1 cellular context compared by ENCODE assay signal in the genomic region with DNA sequence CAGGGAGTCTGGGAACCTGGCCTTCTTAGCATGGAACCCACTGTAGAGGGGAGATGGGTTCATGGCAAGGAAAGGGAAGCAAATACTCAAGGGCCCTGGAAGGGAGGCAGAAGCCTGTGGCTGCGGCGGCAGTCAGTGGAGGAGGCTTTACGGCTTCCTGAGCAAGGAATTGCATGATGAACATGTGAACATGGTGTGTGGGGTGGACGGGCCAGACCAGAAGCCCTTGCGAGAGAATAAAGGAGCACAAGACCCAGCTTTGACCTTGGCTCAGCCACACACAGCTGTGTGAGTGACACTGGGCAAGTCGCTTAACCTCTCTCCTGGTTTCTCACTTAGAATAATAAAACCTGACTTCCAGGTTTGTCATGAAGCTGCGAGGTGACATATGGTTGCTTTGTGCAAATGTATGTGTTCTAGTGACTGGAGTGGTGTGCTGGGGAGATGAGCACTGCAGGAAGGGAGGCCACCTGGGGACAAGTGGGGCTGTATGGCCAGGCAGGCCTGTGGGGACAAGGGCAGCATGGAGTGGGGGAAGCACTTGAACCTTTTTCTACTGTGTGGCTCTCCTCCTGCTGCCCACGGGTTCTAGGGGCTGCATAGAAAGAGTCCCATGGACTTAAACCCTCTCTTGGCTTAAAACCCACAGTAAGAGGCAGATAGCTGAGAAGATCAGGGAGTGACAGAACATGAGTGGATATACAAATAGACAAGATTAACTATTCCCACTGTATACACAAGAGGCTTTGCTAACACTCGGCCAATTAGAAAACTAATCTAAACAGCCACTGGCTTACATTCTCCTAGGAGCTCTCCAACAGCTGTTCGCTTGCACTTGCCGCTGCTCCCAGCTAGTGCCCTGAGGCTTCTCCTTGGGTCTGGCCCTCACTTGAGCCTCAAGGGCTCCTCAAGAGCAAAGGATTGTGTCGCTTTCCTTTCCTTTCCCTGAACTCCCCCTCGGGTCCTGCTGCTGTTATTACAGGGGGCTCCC.
TF ChIP-seq lines count a peak whose summit lies in the region.

No MANE protein-coding gene starts in this region.

TF ChIP-seq in WTC11, 78 proteins besides CTCF, POLR2A, EP300 and RAD21:
- TF ChIP-seq, protein P1, sequence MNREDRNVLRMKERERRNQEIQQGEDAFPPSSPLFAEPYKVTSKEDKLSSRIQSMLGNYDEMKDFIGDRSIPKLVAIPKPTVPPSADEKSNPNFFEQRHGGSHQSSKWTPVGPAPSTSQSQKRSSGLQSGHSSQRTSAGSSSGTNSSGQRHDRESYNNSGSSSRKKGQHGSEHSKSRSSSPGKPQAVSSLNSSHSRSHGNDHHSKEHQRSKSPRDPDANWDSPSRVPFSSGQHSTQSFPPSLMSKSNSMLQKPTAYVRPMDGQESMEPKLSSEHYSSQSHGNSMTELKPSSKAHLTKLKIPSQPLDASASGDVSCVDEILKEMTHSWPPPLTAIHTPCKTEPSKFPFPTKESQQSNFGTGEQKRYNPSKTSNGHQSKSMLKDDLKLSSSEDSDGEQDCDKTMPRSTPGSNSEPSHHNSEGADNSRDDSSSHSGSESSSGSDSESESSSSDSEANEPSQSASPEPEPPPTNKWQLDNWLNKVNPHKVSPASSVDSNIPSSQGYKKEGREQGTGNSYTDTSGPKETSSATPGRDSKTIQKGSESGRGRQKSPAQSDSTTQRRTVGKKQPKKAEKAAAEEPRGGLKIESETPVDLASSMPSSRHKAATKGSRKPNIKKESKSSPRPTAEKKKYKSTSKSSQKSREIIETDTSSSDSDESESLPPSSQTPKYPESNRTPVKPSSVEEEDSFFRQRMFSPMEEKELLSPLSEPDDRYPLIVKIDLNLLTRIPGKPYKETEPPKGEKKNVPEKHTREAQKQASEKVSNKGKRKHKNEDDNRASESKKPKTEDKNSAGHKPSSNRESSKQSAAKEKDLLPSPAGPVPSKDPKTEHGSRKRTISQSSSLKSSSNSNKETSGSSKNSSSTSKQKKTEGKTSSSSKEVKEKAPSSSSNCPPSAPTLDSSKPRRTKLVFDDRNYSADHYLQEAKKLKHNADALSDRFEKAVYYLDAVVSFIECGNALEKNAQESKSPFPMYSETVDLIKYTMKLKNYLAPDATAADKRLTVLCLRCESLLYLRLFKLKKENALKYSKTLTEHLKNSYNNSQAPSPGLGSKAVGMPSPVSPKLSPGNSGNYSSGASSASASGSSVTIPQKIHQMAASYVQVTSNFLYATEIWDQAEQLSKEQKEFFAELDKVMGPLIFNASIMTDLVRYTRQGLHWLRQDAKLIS (CRISPR knock-in tag; IDR thresholded peaks at IDR 0.05; ENCODE audit: borderline replicate concordance) = no peak
- TF ChIP-seq NFATC4 (CRISPR knock-in tag; IDR thresholded peaks at IDR 0.05) = no peak
- TF ChIP-seq SMAD4 (CRISPR knock-in tag; IDR thresholded peaks at IDR 0.05) = no peak
- no peak for TF ChIP-seq KAT7 (CRISPR knock-in tag; IDR thresholded peaks at IDR 0.05; ENCODE audit: borderline replicate concordance)
- TF ChIP-seq EMX1 (CRISPR knock-in tag; IDR thresholded peaks at IDR 0.05) = no peak
- TF ChIP-seq, protein P2, sequence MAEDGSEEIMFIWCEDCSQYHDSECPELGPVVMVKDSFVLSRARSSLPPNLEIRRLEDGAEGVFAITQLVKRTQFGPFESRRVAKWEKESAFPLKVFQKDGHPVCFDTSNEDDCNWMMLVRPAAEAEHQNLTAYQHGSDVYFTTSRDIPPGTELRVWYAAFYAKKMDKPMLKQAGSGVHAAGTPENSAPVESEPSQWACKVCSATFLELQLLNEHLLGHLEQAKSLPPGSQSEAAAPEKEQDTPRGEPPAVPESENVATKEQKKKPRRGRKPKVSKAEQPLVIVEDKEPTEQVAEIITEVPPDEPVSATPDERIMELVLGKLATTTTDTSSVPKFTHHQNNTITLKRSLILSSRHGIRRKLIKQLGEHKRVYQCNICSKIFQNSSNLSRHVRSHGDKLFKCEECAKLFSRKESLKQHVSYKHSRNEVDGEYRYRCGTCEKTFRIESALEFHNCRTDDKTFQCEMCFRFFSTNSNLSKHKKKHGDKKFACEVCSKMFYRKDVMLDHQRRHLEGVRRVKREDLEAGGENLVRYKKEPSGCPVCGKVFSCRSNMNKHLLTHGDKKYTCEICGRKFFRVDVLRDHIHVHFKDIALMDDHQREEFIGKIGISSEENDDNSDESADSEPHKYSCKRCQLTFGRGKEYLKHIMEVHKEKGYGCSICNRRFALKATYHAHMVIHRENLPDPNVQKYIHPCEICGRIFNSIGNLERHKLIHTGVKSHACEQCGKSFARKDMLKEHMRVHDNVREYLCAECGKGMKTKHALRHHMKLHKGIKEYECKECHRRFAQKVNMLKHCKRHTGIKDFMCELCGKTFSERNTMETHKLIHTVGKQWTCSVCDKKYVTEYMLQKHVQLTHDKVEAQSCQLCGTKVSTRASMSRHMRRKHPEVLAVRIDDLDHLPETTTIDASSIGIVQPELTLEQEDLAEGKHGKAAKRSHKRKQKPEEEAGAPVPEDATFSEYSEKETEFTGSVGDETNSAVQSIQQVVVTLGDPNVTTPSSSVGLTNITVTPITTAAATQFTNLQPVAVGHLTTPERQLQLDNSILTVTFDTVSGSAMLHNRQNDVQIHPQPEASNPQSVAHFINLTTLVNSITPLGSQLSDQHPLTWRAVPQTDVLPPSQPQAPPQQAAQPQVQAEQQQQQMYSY (CRISPR knock-in tag; IDR thresholded peaks at IDR 0.05) = no peak
- no peak for TF ChIP-seq GTF2I (CRISPR knock-in tag; conservative IDR thresholded peaks at IDR 0.05)
- TF ChIP-seq SMAD3 (CRISPR knock-in tag; IDR thresholded peaks at IDR 0.05; ENCODE audit: borderline replicate concordance) = no peak
- no peak for TF ChIP-seq ZNF317 (CRISPR knock-in tag; IDR thresholded peaks at IDR 0.05; ENCODE audit: borderline replicate concordance, low read depth)
- no peak for TF ChIP-seq TEAD1 (CRISPR knock-in tag; IDR thresholded peaks at IDR 0.05)
